19 cellular contexts compared by ENCODE assay signal in the genomic region with DNA sequence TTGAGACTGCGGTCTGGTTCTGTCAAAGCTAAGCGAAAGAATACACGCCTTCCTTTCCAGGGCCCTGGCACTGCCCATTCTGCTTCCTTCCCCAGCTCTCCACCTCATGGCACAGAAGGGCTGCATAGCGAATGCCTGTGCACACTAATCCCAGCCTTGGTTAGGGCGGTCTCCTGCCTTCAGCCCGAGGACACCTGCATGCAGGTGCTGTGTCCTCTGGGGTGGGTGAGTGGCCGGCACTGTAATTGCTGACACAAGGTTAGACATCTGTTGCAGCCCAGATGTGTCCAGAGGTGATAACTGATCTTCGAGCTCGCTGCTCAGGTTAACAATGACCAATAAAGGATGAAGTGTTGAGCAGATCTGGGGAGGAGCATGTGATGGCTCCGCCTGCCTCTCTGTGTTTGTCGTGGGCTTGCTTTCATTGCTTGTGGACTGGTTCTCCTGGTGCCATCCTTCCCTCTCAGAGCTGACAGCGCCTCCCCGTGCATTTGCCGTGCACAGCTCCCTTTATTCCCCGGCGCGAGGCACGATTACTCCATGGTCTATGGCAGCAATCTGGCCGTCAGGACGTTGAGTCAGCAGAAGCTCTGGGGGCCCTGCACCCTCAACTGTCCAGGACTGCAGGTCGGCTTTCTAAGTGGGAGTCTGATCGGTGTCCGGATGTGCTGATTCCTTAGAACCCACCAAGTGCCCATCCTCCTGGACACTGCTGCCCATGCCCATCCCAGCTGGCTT.
DNase-seq lines count a peak whose midpoint lies in the region; ATAC-seq, FAIRE-seq and TF ChIP-seq lines count a peak whose summit lies in the region.
"Had no signal": no experiment of that assay in that cellular context is flagged by ENCODE, and none has a peak within 500 bp of the region (broad histone marks: within the 10 kb centered on the region; RNA-seq: fewer than 3 reads in every experiment).

No MANE protein-coding gene starts in this region.

- H2AFZ ChIP-seq in HepG2 (ENCODE audit: low read length) = no peak overlapping the region
- no peak overlapping the region for H2AFZ ChIP-seq in H1 (ENCODE audit: low read length)
- H2AFZ ChIP-seq in mesenchymal stem cell (ENCODE audit: low read depth, low read length) = no peak overlapping the region

- DNase-seq in right lobe of liver (peak in 2 of 3 donors; percentile 3 to 31), HepG2 (ENCODE audit: low spot score) (no peak), H1 (ENCODE audit: low read depth in 1 of 2, low spot score in 2 of 2) (no peak), posterior vena cava (ENCODE audit: low spot score) (peak; percentile 62), mesenchymal stem cell (no peak), UCSD-AML1 (lab: John Stamatoyannopoulos, UW; ENCODE audit: unreplicated experiment) (no peak)
- no peak for DNase-seq in activated naive CD8-positive, alpha-beta T cell treated with anti-CD3 and anti-CD28 coated beads for 36 hours
- DNase-seq: IMR-90, Karpas-422, MG63, NCI-H1092, NCI-H1694, NCI-H2107, NCI-H2227 treated with DMSO at 0.1 percent for 48 hours, NCI-H524 treated with DMSO at 0.1 percent for 48 hours, SHP77 treated with DMSO at 0.1 percent for 48 hours had no signal

- no peaks in the 10 kb centered on the region; the same call in 1 of the 2 replicates for H3K79me1 ChIP-seq in H1 (ENCODE audit: low read depth, low read length)
- no peaks in the 10 kb centered on the region for H3K79me1 ChIP-seq in mesenchymal stem cell (replicated peaks; ENCODE audit: low read length, poor library complexity, severe bottlenecking)

- H2BK12ac ChIP-seq in H1 (ENCODE audit: low read depth, low read length) (no peak overlapping the region), mesenchymal stem cell (ENCODE audit: low read length in 2 of 2) (no peak overlapping the region)

- no peaks in the 10 kb centered on the region for H3K23me2 ChIP-seq in H1 (ENCODE audit: low read depth, low read length)

- H3K4me1 ChIP-seq in right lobe of liver (no peaks in the 10 kb centered on the region), HepG2 (ENCODE audit: insufficient read depth, low read length) (peaks cover 11% of the 10 kb centered on the region), H1 (replicated peaks in 1 of 4; ENCODE audit: control insufficient read depth in 3 of 4, insufficient read depth in 4 of 4, low read length in 3 of 4) (no peaks in the 10 kb centered on the region; a peak in 1 of 7 replicates), mesenchymal stem cell (ENCODE audit: control insufficient read depth, insufficient read depth, low read depth, low read length) (no peaks in the 10 kb centered on the region)

- H3K23ac ChIP-seq in H1 (ENCODE audit: insufficient read length) = no peak overlapping the region
- H3K23ac ChIP-seq in mesenchymal stem cell (ENCODE audit: low read length in 2 of 2) = no peak overlapping the region

- H3K36me3 ChIP-seq in right lobe of liver (no peaks in the 10 kb centered on the region), HepG2 (replicated peaks in 1 of 2; ENCODE audit: control insufficient read depth in 1 of 2, insufficient read depth in 2 of 2, low read length in 2 of 2) (peaks cover 4 to 25% of the 10 kb centered on the region in 2 experiments; a peak in 4 of 5 replicates), H1 (ENCODE audit: control insufficient read depth in 2 of 4, insufficient read depth in 4 of 4, low read length in 3 of 4) (no peaks in the 10 kb centered on the region), mesenchymal stem cell (ENCODE audit: control insufficient read depth in 1 of 2, insufficient read depth in 2 of 2, low read depth in 1 of 2, low read length in 2 of 2) (no peaks in the 10 kb centered on the region)
- H3K36me3 ChIP-seq: MG63 had no signal

- no peak overlapping the region for H2AK5ac ChIP-seq in H1 (ENCODE audit: low read depth, low read length)
- no peak overlapping the region for H2AK5ac ChIP-seq in mesenchymal stem cell (ENCODE audit: low read length, severe bottlenecking)

- CTCF ChIA-PET in HepG2 (lab: Yijun Ruan, JAX; ENCODE audit: low intra/inter-chr PET ratio, low total read pairs) (no interaction called here), H1 (lab: Charles Lee; ENCODE audit: partially characterized antibody) (interaction anchor here (0.6 to 2.6 kb wide), 4 partner anchors 15 to 44 kb away, joined by 3 to 10 read pairs (median 3); no protein-coding TSS in a partner anchor)

- H3K79me2 ChIP-seq in HepG2 (ENCODE audit: insufficient read depth, low read length) (peaks cover 3% of the 10 kb centered on the region), H1 (ENCODE audit: control insufficient read depth in 1 of 2, insufficient read depth in 2 of 2, low read length in 2 of 2) (no peaks in the 10 kb centered on the region)

- no peak overlapping the region for H4K91ac ChIP-seq in H1 (replicated peaks; ENCODE audit: insufficient read length, low read length)
- no peak overlapping the region for H4K91ac ChIP-seq in mesenchymal stem cell (ENCODE audit: low read length)

- no peaks in the 10 kb centered on the region for H3K4me1 Mint-ChIP-seq in activated naive CD8-positive, alpha-beta T cell treated with anti-CD3 and anti-CD28 coated beads for 36 hours

- H2BK120ac ChIP-seq in H1 (replicated peaks; ENCODE audit: low read depth, low read length) (no peak overlapping the region), mesenchymal stem cell (ENCODE audit: low read depth, low read length) (no peak overlapping the region)

- TF ChIP-seq CTCF in right lobe of liver (IDR thresholded peaks at IDR 0.05) (no peak), HepG2 (CRISPR knock-in tag; IDR thresholded peaks at IDR 0.05) (no peak), H1 (IDR thresholded peaks at IDR 0.05; ENCODE audit: control extremely low read depth in 1 of 3, insufficient read depth in 1 of 3, low read depth in 1 of 3, low read length in 3 of 3) (peak; percentile 2 to 8 (median 6); a peak in 2 of 4 replicates)

- no peak overlapping the region for H3K27ac Mint-ChIP-seq in activated naive CD8-positive, alpha-beta T cell treated with anti-CD3 and anti-CD28 coated beads for 36 hours

- no peak overlapping the region for H3K4me3 ChIP-seq in right lobe of liver
- no peak overlapping the region for H3K4me3 ChIP-seq in HepG2 (replicated peaks in 1 of 3; ENCODE audit: insufficient read depth in 1 of 3, low read depth in 2 of 3, low read length in 3 of 3)
- H3K4me3 ChIP-seq in H1 (ENCODE audit: extremely low read depth in 1 of 4, insufficient read depth in 2 of 4, low read depth in 3 of 4, low read length in 4 of 4) = no peak overlapping the region
- no peak overlapping the region for H3K4me3 ChIP-seq in mesenchymal stem cell (ENCODE audit: insufficient read depth in 1 of 2, low read depth in 1 of 2, low read length in 2 of 2)
- H3K4me3 ChIP-seq: MG63 had no signal

- H3K4me2 ChIP-seq in HepG2 (ENCODE audit: low read depth, low read length) (no peak overlapping the region), H1 (ENCODE audit: insufficient read depth in 1 of 2, low read depth in 2 of 2, low read length in 2 of 2) (no peak overlapping the region), mesenchymal stem cell (ENCODE audit: low read length, poor library complexity, severe bottlenecking) (no peak overlapping the region)

- H3K27me3 ChIP-seq in right lobe of liver (no peaks in the 10 kb centered on the region), HepG2 (ENCODE audit: control insufficient read depth in 1 of 2, insufficient read depth in 2 of 2, low read length in 2 of 2) (no peaks in the 10 kb centered on the region), H1 (replicated peaks in 1 of 4; ENCODE audit: control insufficient read depth in 3 of 4, extremely low read depth in 1 of 4, insufficient read depth in 3 of 4, low read length in 3 of 4) (no peaks in the 10 kb centered on the region), mesenchymal stem cell (ENCODE audit: control insufficient read depth in 1 of 2, insufficient read depth in 1 of 2, low read length in 2 of 2) (no peaks in the 10 kb centered on the region)
- H3K27me3 ChIP-seq: MG63 had no signal

- H3K14ac ChIP-seq in H1 (ENCODE audit: insufficient read length) (no peak overlapping the region), mesenchymal stem cell (ENCODE audit: low read length in 2 of 2) (no peak overlapping the region)

- TF ChIP-seq RAD21 in HepG2 (CRISPR knock-in tag; IDR thresholded peaks at IDR 0.05) = no peak
- peak; percentile 17 to 23; a peak in 2 of 4 replicates for TF ChIP-seq RAD21 in H1 (IDR thresholded peaks at IDR 0.05 in 1 of 2, conservative IDR thresholded peaks at IDR 0.05 in 1 of 2; ENCODE audit: low read depth in 2 of 2, low read length in 2 of 2)

- H3K4ac ChIP-seq in H1 (replicated peaks; ENCODE audit: insufficient read length, low read depth, low read length) (no peak overlapping the region), mesenchymal stem cell (ENCODE audit: low read depth in 1 of 2, low read length in 2 of 2) (no peak overlapping the region)

- H3K56ac ChIP-seq in H1 (replicated peaks; ENCODE audit: insufficient read length, low read depth, low read length) = no peak overlapping the region

- no peak overlapping the region for H3K27ac ChIP-seq in right lobe of liver
- H3K27ac ChIP-seq in HepG2 (ENCODE audit: extremely low read length, insufficient read depth, low read length) = no peak overlapping the region
- no peak overlapping the region for H3K27ac ChIP-seq in H1 (ENCODE audit: low read depth, low read length)
- H3K27ac ChIP-seq in mesenchymal stem cell (ENCODE audit: low read length, poor library complexity, severe bottlenecking) = no peak overlapping the region
- H3K27ac ChIP-seq: C4-2B had no signal

- no peak overlapping the region for H2BK20ac ChIP-seq in H1 (ENCODE audit: low read length)

- no peak for TF ChIP-seq EP300 in HepG2 (IDR thresholded peaks at IDR 0.05; ENCODE audit: low read depth in 2 of 2, low read length in 2 of 2)
- TF ChIP-seq EP300 in HepG2 (CRISPR knock-in tag; IDR thresholded peaks at IDR 0.05; ENCODE audit: borderline replicate concordance) = no peak
- TF ChIP-seq EP300 in H1 (IDR thresholded peaks at IDR 0.05; ENCODE audit: borderline replicate concordance in 1 of 2, low read depth in 2 of 2, low read length in 2 of 2) = no peak

- H4K8ac ChIP-seq in H1 (ENCODE audit: extremely low read depth, insufficient read depth, low read length) = peak overlapping the region; percentile 1; the same call in 1 of the 2 replicates
- no peak overlapping the region for H4K8ac ChIP-seq in mesenchymal stem cell (ENCODE audit: low read length)

- ATAC-seq in right lobe of liver (no peak), HepG2 (no peak)

- WGBS in right lobe of liver (ENCODE audit: insufficient coverage, low coverage, low lambda C conversion rate, missing lambda C conversion rate) = 78% methylated on average over 8 of the region's 23 CpGs
- 89% methylated on average over 15 of the region's 23 CpGs for WGBS in HepG2 (ENCODE audit: low lambda C conversion rate)
- 85% methylated on average over 19 of the region's 23 CpGs; no CpG with 5 or more reads in 1 of the 2 experiments for WGBS in H1 (ENCODE audit: extremely low coverage in 1 of 2, insufficient coverage in 1 of 2, insufficient read length in 1 of 2, insufficient replicate concordance in 2 of 2, low coverage in 1 of 2, low lambda C conversion rate in 2 of 2, missing lambda C conversion rate in 1 of 2), 2 experiments
- WGBS in mesenchymal stem cell = 78% methylated on average over 23 of the region's 23 CpGs

- H3K9me3 Mint-ChIP-seq in activated naive CD8-positive, alpha-beta T cell treated with anti-CD3 and anti-CD28 coated beads for 36 hours = no peaks in the 10 kb centered on the region

- no TSS peak for BruUV-seq in HepG2 (replicated peaks; lab: Mats Ljungman, UMichigan)

- H3K9ac ChIP-seq in HepG2 (ENCODE audit: insufficient read depth, low read depth, low read length) (no peak overlapping the region), H1 (replicated peaks in 1 of 4; ENCODE audit: extremely low read depth in 1 of 4, low read depth in 3 of 4, low read length in 3 of 4) (no peak overlapping the region), mesenchymal stem cell (ENCODE audit: low read length) (no peak overlapping the region)

- FAIRE-seq in HepG2 (lab: Jason Lieb, UNC) = no peak
- FAIRE-seq in H1 (lab: Jason Lieb, UNC) = no peak
- FAIRE-seq: H54, RCC 7860 had no signal

- H3K9me3 ChIP-seq in right lobe of liver (no peaks in the 10 kb centered on the region), HepG2 (ENCODE audit: low read length) (no peaks in the 10 kb centered on the region), H1 (ENCODE audit: insufficient read depth in 2 of 2, low read depth in 1 of 2, low read length in 1 of 2) (no peaks in the 10 kb centered on the region), mesenchymal stem cell (ENCODE audit: control insufficient read depth, low read length) (no peaks in the 10 kb centered on the region)
- H3K9me3 ChIP-seq: MG63 had no signal

- intact Hi-C loops in right lobe of liver (cut with DNase I) (no loop called here), HepG2 (cut with micrococcal nuclease; ENCODE audit: unreplicated experiment) (no loop called here), posterior vena cava (cut with DNase I) (no loop called here)

- TF ChIP-seq POLR2A in right lobe of liver (IDR thresholded peaks at IDR 0.05) = no peak
- TF ChIP-seq POLR2A in HepG2 (IDR thresholded peaks at IDR 0.05; ENCODE audit: insufficient read depth in 1 of 2, low read depth in 2 of 2, low read length in 2 of 2) = no peak
- TF ChIP-seq POLR2A in H1 (IDR thresholded peaks at IDR 0.05; ENCODE audit: control extremely low read depth in 1 of 2, low read depth in 2 of 2, low read length in 2 of 2) = no peak

- no peak overlapping the region for H4K5ac ChIP-seq in H1 (ENCODE audit: insufficient read length, low read depth, low read length)

- H3K4me3 Mint-ChIP-seq in activated naive CD8-positive, alpha-beta T cell treated with anti-CD3 and anti-CD28 coated beads for 36 hours = no peak overlapping the region

- H3K18ac ChIP-seq in H1 (ENCODE audit: extremely low read depth, low read length) (no peak overlapping the region), mesenchymal stem cell (ENCODE audit: low read depth in 1 of 2, low read length in 2 of 2) (no peak overlapping the region)

- H4K20me1 ChIP-seq in HepG2 (ENCODE audit: insufficient read depth, low read length) = peaks cover 15% of the 10 kb centered on the region; the same call in 1 of the 2 replicates
- peaks cover 0 to 2% of the 10 kb centered on the region in 2 experiments for H4K20me1 ChIP-seq in H1 (replicated peaks in 1 of 2; ENCODE audit: control insufficient read depth in 1 of 2, insufficient read depth in 2 of 2, low read length in 2 of 2)

- no peaks in the 10 kb centered on the region for H3K36me3 Mint-ChIP-seq in activated naive CD8-positive, alpha-beta T cell treated with anti-CD3 and anti-CD28 coated beads for 36 hours

- H2BK5ac ChIP-seq in H1 (ENCODE audit: low read depth, low read length) (no peak overlapping the region), mesenchymal stem cell (ENCODE audit: low read depth, low read length, poor library complexity, severe bottlenecking) (no peak overlapping the region)

- in situ Hi-C loops in HepG2 (cut with HindIII; ENCODE audit: extremely low pct_ligation_motif_present, low pct_unique_long_range_greater_than_20kb) = no loop called here

- no peaks in the 10 kb centered on the region for H3K27me3 Mint-ChIP-seq in activated naive CD8-positive, alpha-beta T cell treated with anti-CD3 and anti-CD28 coated beads for 36 hours

- POLR2A ChIA-PET in HepG2 (lab: Yijun Ruan, JAX) (no interaction called here), H1 (lab: Charles Lee; ENCODE audit: partially characterized antibody) (no interaction called here)

- no peak overlapping the region for H2BK15ac ChIP-seq in H1 (ENCODE audit: low read length)
- H2BK15ac ChIP-seq in mesenchymal stem cell (ENCODE audit: low read depth, poor library complexity, severe bottlenecking) = no peak overlapping the region

Comparison
In these comparisons a context has a peak if more than half of its experiments do, and no peak if none do; other contexts are left out.
1. DNase-seq: peak in right lobe of liver (2 of 3) and posterior vena cava (single experiment); none in HepG2 (single experiment), H1 (0 of 2), mesenchymal stem cell (single experiment), UCSD-AML1 (single experiment) and activated naive CD8-positive, alpha-beta T cell treated with anti-CD3 and anti-CD28 coated beads for 36 hours (single experiment).
2. CTCF ChIP-seq: peak in H1 (3 of 3); none in right lobe of liver (0 of 4) and HepG2 (single experiment).